Comparison of ENCODE assay signal across 1 cellular context in the genomic region with DNA sequence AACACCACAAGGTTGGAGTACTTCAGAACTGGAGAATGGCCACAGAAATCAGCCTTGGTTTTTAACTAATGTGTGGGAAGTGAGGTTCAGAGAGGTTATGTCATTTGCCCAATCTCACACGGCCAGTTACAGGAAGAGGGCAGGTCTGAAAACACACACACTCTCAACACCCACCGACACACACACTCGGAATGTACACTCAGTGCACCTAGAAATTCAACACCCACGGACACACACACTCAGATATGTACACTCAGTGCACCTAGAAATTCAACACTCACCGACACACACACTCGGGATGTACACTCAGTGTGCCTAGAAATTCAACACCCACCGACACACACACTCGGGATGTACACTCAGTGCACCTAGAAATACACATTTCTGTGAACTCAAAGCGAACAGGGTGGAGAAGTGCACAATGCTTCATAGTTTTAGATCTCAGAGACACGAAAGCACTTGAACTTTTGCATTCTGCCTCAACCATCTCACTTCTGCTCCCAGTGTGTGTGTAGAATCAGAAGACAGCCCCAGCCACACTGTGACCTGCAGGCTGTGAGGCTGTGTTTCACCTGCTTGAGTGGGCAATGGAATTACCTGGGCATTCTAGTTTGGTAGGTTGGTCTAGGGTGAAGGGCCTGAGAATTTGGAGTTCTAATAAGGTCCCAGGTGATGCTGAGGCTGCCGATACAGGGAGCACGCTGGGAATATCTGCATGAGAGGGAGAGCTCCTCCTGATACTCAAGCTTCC.
TF ChIP-seq lines count a peak whose summit lies in the region.

No MANE protein-coding gene starts in this region.

TF ChIP-seq in K562, 482 proteins besides CTCF, POLR2A, EP300 and RAD21 (continued from another document):
- TF ChIP-seq, protein P1, sequence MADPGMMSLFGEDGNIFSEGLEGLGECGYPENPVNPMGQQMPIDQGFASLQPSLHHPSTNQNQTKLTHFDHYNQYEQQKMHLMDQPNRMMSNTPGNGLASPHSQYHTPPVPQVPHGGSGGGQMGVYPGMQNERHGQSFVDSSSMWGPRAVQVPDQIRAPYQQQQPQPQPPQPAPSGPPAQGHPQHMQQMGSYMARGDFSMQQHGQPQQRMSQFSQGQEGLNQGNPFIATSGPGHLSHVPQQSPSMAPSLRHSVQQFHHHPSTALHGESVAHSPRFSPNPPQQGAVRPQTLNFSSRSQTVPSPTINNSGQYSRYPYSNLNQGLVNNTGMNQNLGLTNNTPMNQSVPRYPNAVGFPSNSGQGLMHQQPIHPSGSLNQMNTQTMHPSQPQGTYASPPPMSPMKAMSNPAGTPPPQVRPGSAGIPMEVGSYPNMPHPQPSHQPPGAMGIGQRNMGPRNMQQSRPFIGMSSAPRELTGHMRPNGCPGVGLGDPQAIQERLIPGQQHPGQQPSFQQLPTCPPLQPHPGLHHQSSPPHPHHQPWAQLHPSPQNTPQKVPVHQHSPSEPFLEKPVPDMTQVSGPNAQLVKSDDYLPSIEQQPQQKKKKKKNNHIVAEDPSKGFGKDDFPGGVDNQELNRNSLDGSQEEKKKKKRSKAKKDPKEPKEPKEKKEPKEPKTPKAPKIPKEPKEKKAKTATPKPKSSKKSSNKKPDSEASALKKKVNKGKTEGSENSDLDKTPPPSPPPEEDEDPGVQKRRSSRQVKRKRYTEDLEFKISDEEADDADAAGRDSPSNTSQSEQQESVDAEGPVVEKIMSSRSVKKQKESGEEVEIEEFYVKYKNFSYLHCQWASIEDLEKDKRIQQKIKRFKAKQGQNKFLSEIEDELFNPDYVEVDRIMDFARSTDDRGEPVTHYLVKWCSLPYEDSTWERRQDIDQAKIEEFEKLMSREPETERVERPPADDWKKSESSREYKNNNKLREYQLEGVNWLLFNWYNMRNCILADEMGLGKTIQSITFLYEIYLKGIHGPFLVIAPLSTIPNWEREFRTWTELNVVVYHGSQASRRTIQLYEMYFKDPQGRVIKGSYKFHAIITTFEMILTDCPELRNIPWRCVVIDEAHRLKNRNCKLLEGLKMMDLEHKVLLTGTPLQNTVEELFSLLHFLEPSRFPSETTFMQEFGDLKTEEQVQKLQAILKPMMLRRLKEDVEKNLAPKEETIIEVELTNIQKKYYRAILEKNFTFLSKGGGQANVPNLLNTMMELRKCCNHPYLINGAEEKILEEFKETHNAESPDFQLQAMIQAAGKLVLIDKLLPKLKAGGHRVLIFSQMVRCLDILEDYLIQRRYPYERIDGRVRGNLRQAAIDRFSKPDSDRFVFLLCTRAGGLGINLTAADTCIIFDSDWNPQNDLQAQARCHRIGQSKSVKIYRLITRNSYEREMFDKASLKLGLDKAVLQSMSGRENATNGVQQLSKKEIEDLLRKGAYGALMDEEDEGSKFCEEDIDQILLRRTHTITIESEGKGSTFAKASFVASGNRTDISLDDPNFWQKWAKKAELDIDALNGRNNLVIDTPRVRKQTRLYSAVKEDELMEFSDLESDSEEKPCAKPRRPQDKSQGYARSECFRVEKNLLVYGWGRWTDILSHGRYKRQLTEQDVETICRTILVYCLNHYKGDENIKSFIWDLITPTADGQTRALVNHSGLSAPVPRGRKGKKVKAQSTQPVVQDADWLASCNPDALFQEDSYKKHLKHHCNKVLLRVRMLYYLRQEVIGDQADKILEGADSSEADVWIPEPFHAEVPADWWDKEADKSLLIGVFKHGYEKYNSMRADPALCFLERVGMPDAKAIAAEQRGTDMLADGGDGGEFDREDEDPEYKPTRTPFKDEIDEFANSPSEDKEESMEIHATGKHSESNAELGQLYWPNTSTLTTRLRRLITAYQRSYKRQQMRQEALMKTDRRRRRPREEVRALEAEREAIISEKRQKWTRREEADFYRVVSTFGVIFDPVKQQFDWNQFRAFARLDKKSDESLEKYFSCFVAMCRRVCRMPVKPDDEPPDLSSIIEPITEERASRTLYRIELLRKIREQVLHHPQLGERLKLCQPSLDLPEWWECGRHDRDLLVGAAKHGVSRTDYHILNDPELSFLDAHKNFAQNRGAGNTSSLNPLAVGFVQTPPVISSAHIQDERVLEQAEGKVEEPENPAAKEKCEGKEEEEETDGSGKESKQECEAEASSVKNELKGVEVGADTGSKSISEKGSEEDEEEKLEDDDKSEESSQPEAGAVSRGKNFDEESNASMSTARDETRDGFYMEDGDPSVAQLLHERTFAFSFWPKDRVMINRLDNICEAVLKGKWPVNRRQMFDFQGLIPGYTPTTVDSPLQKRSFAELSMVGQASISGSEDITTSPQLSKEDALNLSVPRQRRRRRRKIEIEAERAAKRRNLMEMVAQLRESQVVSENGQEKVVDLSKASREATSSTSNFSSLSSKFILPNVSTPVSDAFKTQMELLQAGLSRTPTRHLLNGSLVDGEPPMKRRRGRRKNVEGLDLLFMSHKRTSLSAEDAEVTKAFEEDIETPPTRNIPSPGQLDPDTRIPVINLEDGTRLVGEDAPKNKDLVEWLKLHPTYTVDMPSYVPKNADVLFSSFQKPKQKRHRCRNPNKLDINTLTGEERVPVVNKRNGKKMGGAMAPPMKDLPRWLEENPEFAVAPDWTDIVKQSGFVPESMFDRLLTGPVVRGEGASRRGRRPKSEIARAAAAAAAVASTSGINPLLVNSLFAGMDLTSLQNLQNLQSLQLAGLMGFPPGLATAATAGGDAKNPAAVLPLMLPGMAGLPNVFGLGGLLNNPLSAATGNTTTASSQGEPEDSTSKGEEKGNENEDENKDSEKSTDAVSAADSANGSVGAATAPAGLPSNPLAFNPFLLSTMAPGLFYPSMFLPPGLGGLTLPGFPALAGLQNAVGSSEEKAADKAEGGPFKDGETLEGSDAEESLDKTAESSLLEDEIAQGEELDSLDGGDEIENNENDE (IDR thresholded peaks at IDR 0.05; ENCODE audit: low read depth, low read length): no peak
- TF ChIP-seq SAFB (IDR thresholded peaks at IDR 0.05; ENCODE audit: borderline replicate concordance, low read depth, low read length) (no peak), GATA2 (CRISPR knock-in tag; IDR thresholded peaks at IDR 0.05) (no peak), POLR2AphosphoS2 (IDR thresholded peaks at IDR 0.05; ENCODE audit: low read length) (no peak), KAT7 (CRISPR knock-in tag; IDR thresholded peaks at IDR 0.05; ENCODE audit: borderline replicate concordance) (no peak), JUND (IDR thresholded peaks at IDR 0.05; ENCODE audit: borderline replicate concordance, low read depth, low read length) (no peak), JUND (tag; IDR thresholded peaks at IDR 0.05; ENCODE audit: borderline replicate concordance, low read depth, low read length) (no peak), ZNF282 (CRISPR knock-in tag; IDR thresholded peaks at IDR 0.05) (no peak), ZNF589 (CRISPR knock-in tag; IDR thresholded peaks at IDR 0.05; ENCODE audit: low read depth) (no peak), ZNF561 (CRISPR knock-in tag; conservative IDR thresholded peaks at IDR 0.05) (no peak)
- TF ChIP-seq, protein P2, sequence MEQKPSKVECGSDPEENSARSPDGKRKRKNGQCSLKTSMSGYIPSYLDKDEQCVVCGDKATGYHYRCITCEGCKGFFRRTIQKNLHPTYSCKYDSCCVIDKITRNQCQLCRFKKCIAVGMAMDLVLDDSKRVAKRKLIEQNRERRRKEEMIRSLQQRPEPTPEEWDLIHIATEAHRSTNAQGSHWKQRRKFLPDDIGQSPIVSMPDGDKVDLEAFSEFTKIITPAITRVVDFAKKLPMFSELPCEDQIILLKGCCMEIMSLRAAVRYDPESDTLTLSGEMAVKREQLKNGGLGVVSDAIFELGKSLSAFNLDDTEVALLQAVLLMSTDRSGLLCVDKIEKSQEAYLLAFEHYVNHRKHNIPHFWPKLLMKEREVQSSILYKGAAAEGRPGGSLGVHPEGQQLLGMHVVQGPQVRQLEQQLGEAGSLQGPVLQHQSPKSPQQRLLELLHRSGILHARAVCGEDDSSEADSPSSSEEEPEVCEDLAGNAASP (IDR thresholded peaks at IDR 0.05): no peak
